Comparison of ENCODE assay signal across 18 cellular contexts in genomic region chr10:4346257-4346656, GRCh38.
DNase-seq lines count a peak whose midpoint lies in the region; ATAC-seq, FAIRE-seq and TF ChIP-seq lines count a peak whose summit lies in the region.
"Had no signal": no experiment of that assay in that cellular context is flagged by ENCODE, and none has a peak within 500 bp of the region (broad histone marks: within the 10 kb centered on the region; RNA-seq: fewer than 3 reads in every experiment).

No MANE protein-coding gene starts in this region.

- no peak overlapping the region for H3K56ac ChIP-seq in IMR-90 (ENCODE audit: extremely low read depth, insufficient read depth, low read length)
- no peak overlapping the region for H3K56ac ChIP-seq in H1 (replicated peaks; ENCODE audit: insufficient read length, low read depth, low read length)

- no peak overlapping the region for H2AK9ac ChIP-seq in IMR-90 (replicated peaks; ENCODE audit: low read depth, low read length, poor library complexity)

- H4K91ac ChIP-seq in IMR-90 (ENCODE audit: insufficient read depth, low read depth, low read length) (no peak overlapping the region), H1 (replicated peaks; ENCODE audit: insufficient read length, low read length) (no peak overlapping the region), mesenchymal stem cell (ENCODE audit: low read length) (no peak overlapping the region)

- H4K20me1 ChIP-seq in IMR-90 (ENCODE audit: insufficient read depth, low read length) (no peaks in the 10 kb centered on the region), H1 (replicated peaks in 1 of 2; ENCODE audit: control insufficient read depth in 1 of 2, insufficient read depth in 2 of 2, low read length in 2 of 2) (no peaks in the 10 kb centered on the region)

- whole genome bisulfite sequencing in IMR-90 (ENCODE audit: extremely low coverage in 2 of 2, insufficient read length in 1 of 2), 2 experiments = no CpG with 5 or more reads among the region's 1 CpG
- 93% methylated on average over 1 of the region's 1 CpG; no CpG with 5 or more reads in 1 of the 2 experiments for WGBS in H1 (ENCODE audit: extremely low coverage in 1 of 2, insufficient coverage in 1 of 2, insufficient read length in 1 of 2, insufficient replicate concordance in 2 of 2, low coverage in 1 of 2, low lambda C conversion rate in 2 of 2, missing lambda C conversion rate in 1 of 2), 2 experiments
- 88% methylated on average over 1 of the region's 1 CpG for WGBS in mesenchymal stem cell
- WGBS in thyroid gland, 2 donors = 59 to 78% methylated on average over 1 of the region's 1 CpG

- H3K9ac ChIP-seq in IMR-90 (ENCODE audit: low read depth, low read length) (no peak overlapping the region), H1 (replicated peaks in 1 of 4; ENCODE audit: extremely low read depth in 1 of 4, low read depth in 3 of 4, low read length in 3 of 4) (no peak overlapping the region), mesenchymal stem cell (ENCODE audit: low read length) (peak overlapping the region; percentile 79), subcutaneous abdominal adipose tissue (ENCODE audit: low read length in 5 of 5) (no peak overlapping the region)

- H3K9me1 ChIP-seq in IMR-90 (ENCODE audit: insufficient read depth, low read length) = peaks cover 7% of the 10 kb centered on the region

- no peak overlapping the region for H3K23ac ChIP-seq in IMR-90 (ENCODE audit: low read depth, low read length)
- no peak overlapping the region for H3K23ac ChIP-seq in H1 (ENCODE audit: insufficient read length)
- H3K23ac ChIP-seq in mesenchymal stem cell (ENCODE audit: low read length in 2 of 2) = no peak overlapping the region

- H2AK5ac ChIP-seq in IMR-90 (ENCODE audit: low read depth, low read length) (no peak overlapping the region), H1 (ENCODE audit: low read depth, low read length) (no peak overlapping the region), mesenchymal stem cell (ENCODE audit: low read length, severe bottlenecking) (no peak overlapping the region)

- H4K5ac ChIP-seq in IMR-90 (ENCODE audit: low read depth, low read length) (no peak overlapping the region), H1 (ENCODE audit: insufficient read length, low read depth, low read length) (no peak overlapping the region)

- H3K9me3 ChIP-seq in IMR-90 (ENCODE audit: control insufficient read depth, insufficient read depth, low read length) (no peaks in the 10 kb centered on the region), H1 (ENCODE audit: insufficient read depth in 2 of 2, low read depth in 1 of 2, low read length in 1 of 2) (no peaks in the 10 kb centered on the region), mesenchymal stem cell (ENCODE audit: control insufficient read depth, low read length) (no peaks in the 10 kb centered on the region), subcutaneous abdominal adipose tissue (ENCODE audit: control insufficient read depth in 5 of 5, low read length in 5 of 5) (no peaks in the 10 kb centered on the region), thyroid gland (no peaks in the 10 kb centered on the region)

- TF ChIP-seq POLR2A in IMR-90 (IDR thresholded peaks at IDR 0.05; ENCODE audit: low read depth, low read length) = no peak
- no peak for TF ChIP-seq POLR2A in H1 (IDR thresholded peaks at IDR 0.05; ENCODE audit: control extremely low read depth in 1 of 2, low read depth in 2 of 2, low read length in 2 of 2)
- TF ChIP-seq POLR2A in thyroid gland (IDR thresholded peaks at IDR 0.05) = no peak

- no TSS peak for BruUV-seq in IMR-90 (replicated peaks; lab: Mats Ljungman, UMichigan)

- H2AFZ ChIP-seq in IMR-90 (replicated peaks; ENCODE audit: low read length, poor library complexity) = no peak overlapping the region
- 0 out of 2 replicates have a peak overlapping the region, but pooled peaks have one; percentile 40 for H2AFZ ChIP-seq in H1 (ENCODE audit: low read length)
- H2AFZ ChIP-seq in mesenchymal stem cell (ENCODE audit: low read depth, low read length) = no peak overlapping the region

- H3K27me3 ChIP-seq in IMR-90 (ENCODE audit: control insufficient read depth, insufficient read depth, low read length) = no peaks in the 10 kb centered on the region
- H3K27me3 ChIP-seq in H1 (replicated peaks in 1 of 4; ENCODE audit: control insufficient read depth in 3 of 4, extremely low read depth in 1 of 4, insufficient read depth in 3 of 4, low read length in 3 of 4) = no peaks in the 10 kb centered on the region
- no peaks in the 10 kb centered on the region for H3K27me3 ChIP-seq in mesenchymal stem cell (ENCODE audit: control insufficient read depth in 1 of 2, insufficient read depth in 1 of 2, low read length in 2 of 2)
- H3K27me3 ChIP-seq in subcutaneous abdominal adipose tissue (ENCODE audit: control insufficient read depth in 5 of 5, insufficient read depth in 4 of 5, low read length in 5 of 5) = no peaks in the 10 kb centered on the region
- H3K27me3 ChIP-seq in thyroid gland = no peaks in the 10 kb centered on the region
- H3K27me3 ChIP-seq: foreskin keratinocyte had no signal

- TF ChIP-seq RAD21 in IMR-90 (IDR thresholded peaks at IDR 0.05; ENCODE audit: low read length) = no peak
- no peak for TF ChIP-seq RAD21 in H1 (IDR thresholded peaks at IDR 0.05 in 1 of 2, conservative IDR thresholded peaks at IDR 0.05 in 1 of 2; ENCODE audit: low read depth in 2 of 2, low read length in 2 of 2)

- POLR2A ChIA-PET in IMR-90 (lab: Charles Lee; ENCODE audit: unreplicated experiment) = no interaction called here
- POLR2A ChIA-PET in H1 (lab: Charles Lee; ENCODE audit: partially characterized antibody) = no interaction called here

- intact Hi-C loops in IMR-90 (cut with micrococcal nuclease) = no loop called here
- intact Hi-C loops in thyroid gland (cut with DNase I) = no loop called here

- H3K79me1 ChIP-seq in IMR-90 (ENCODE audit: low read depth in 1 of 2, low read length in 2 of 2) = no peaks in the 10 kb centered on the region
- H3K79me1 ChIP-seq in H1 (ENCODE audit: low read depth, low read length) = no peaks in the 10 kb centered on the region
- no peaks in the 10 kb centered on the region for H3K79me1 ChIP-seq in mesenchymal stem cell (replicated peaks; ENCODE audit: low read length, poor library complexity, severe bottlenecking)

- FAIRE-seq in H1 (lab: Jason Lieb, UNC) = no peak
- FAIRE-seq: bronchial epithelial cell, K562, urothelium cell line had no signal

- CTCF ChIA-PET in IMR-90 (lab: Yijun Ruan, JAX) (no interaction called here), H1 (lab: Charles Lee; ENCODE audit: partially characterized antibody) (no interaction called here)

- TF ChIP-seq EP300 in H1 (IDR thresholded peaks at IDR 0.05; ENCODE audit: borderline replicate concordance in 1 of 2, low read depth in 2 of 2, low read length in 2 of 2) = no peak

- H3K4me2 ChIP-seq in IMR-90 (ENCODE audit: low read depth, low read length) (no peak overlapping the region), H1 (ENCODE audit: insufficient read depth in 1 of 2, low read depth in 2 of 2, low read length in 2 of 2) (no peak overlapping the region), mesenchymal stem cell (ENCODE audit: low read length, poor library complexity, severe bottlenecking) (no peak overlapping the region)

- H3K4ac ChIP-seq in IMR-90 (ENCODE audit: low read depth, low read length) (no peak overlapping the region), H1 (replicated peaks; ENCODE audit: insufficient read length, low read depth, low read length) (no peak overlapping the region), mesenchymal stem cell (ENCODE audit: low read depth in 1 of 2, low read length in 2 of 2) (no peak overlapping the region)

- DNase-seq in IMR-90 (no peak), H1 (ENCODE audit: low read depth in 1 of 2, low spot score in 2 of 2) (no peak), mesenchymal stem cell (no peak), NCI-H1436 treated with DMSO at 0.1 percent for 48 hours (lab: John Stamatoyannopoulos, UW) (no peak), hypothalamus (lab: John Stamatoyannopoulos, UW) (no peak), thyroid gland (no peak)
- DNase-seq: activated CD4-positive, alpha-beta T cell treated with anti-CD3 and anti-CD28 coated beads for 4 hours; effector memory CD4-positive, alpha-beta T cell; foreskin keratinocyte; NCI-H1048; NCI-H2107; NCI-H69; stimulated activated CD4-positive, alpha-beta T cell treated with anti-CD3 and anti-CD28 coated beads, Interleukin-4, amount 100 ng/mL, for 24 hours had no signal

- no peaks in the 10 kb centered on the region for H3K79me2 ChIP-seq in H1 (ENCODE audit: control insufficient read depth in 1 of 2, insufficient read depth in 2 of 2, low read length in 2 of 2)

- H2BK120ac ChIP-seq in IMR-90 (ENCODE audit: low read depth, low read length) = no peak overlapping the region
- H2BK120ac ChIP-seq in H1 (replicated peaks; ENCODE audit: low read depth, low read length) = no peak overlapping the region
- H2BK120ac ChIP-seq in mesenchymal stem cell (ENCODE audit: low read depth, low read length) = no peak overlapping the region

- H3K36me3 ChIP-seq in IMR-90 (ENCODE audit: control insufficient read depth, insufficient read depth, low read length) (no peaks in the 10 kb centered on the region), H1 (ENCODE audit: control insufficient read depth in 2 of 4, insufficient read depth in 4 of 4, low read length in 3 of 4) (no peaks in the 10 kb centered on the region), mesenchymal stem cell (ENCODE audit: control insufficient read depth in 1 of 2, insufficient read depth in 2 of 2, low read depth in 1 of 2, low read length in 2 of 2) (no peaks in the 10 kb centered on the region), subcutaneous abdominal adipose tissue (ENCODE audit: control insufficient read depth in 5 of 5, insufficient read depth in 5 of 5, low read length in 5 of 5) (no peaks in the 10 kb centered on the region), thyroid gland (no peaks in the 10 kb centered on the region)

- H4K8ac ChIP-seq in IMR-90 (ENCODE audit: low read depth in 2 of 2, low read length in 2 of 2) = no peak overlapping the region
- H4K8ac ChIP-seq in H1 (ENCODE audit: extremely low read depth, insufficient read depth, low read length) = no peak overlapping the region
- no peak overlapping the region for H4K8ac ChIP-seq in mesenchymal stem cell (ENCODE audit: low read length)

- H3K4me1 ChIP-seq in IMR-90 (ENCODE audit: control insufficient read depth, insufficient read depth, low read length) = peaks cover 9% of the 10 kb centered on the region
- H3K4me1 ChIP-seq in H1 (replicated peaks in 1 of 4; ENCODE audit: control insufficient read depth in 3 of 4, insufficient read depth in 4 of 4, low read length in 3 of 4) = peaks cover 0 to 4% (median 1%) of the 10 kb centered on the region in 4 experiments; a peak in 2 of 7 replicates
- H3K4me1 ChIP-seq in mesenchymal stem cell (ENCODE audit: control insufficient read depth, insufficient read depth, low read depth, low read length) = peaks cover 4% of the 10 kb centered on the region
- H3K4me1 ChIP-seq in subcutaneous abdominal adipose tissue (ENCODE audit: control insufficient read depth in 5 of 5, insufficient read depth in 5 of 5, low read length in 5 of 5) = peaks cover 0 to 21% (median 15%) of the 10 kb centered on the region in 5 donors
- peaks cover 6 to 35% of the 10 kb centered on the region in 2 donors for H3K4me1 ChIP-seq in thyroid gland

- H2BK15ac ChIP-seq in IMR-90 (ENCODE audit: low read depth, low read length) = peak overlapping the region; percentile 33; the same call in 1 of the 3 replicates
- no peak overlapping the region for H2BK15ac ChIP-seq in H1 (ENCODE audit: low read length)
- no peak overlapping the region for H2BK15ac ChIP-seq in mesenchymal stem cell (ENCODE audit: low read depth, poor library complexity, severe bottlenecking)

- H3K23me2 ChIP-seq in H1 (ENCODE audit: low read depth, low read length) = peaks cover 3% of the 10 kb centered on the region; the same call in 1 of the 2 replicates

- 0 out of 2 replicates have a peak overlapping the region, but pooled peaks have one; percentile 1 for H3K14ac ChIP-seq in IMR-90 (replicated peaks; ENCODE audit: low read depth, low read length)
- H3K14ac ChIP-seq in H1 (ENCODE audit: insufficient read length) = no peak overlapping the region
- H3K14ac ChIP-seq in mesenchymal stem cell (ENCODE audit: low read length in 2 of 2) = no peak overlapping the region

- H3K27ac ChIP-seq in IMR-90 (ENCODE audit: insufficient read depth, low read length) (no peak overlapping the region), H1 (ENCODE audit: low read depth, low read length) (no peak overlapping the region), mesenchymal stem cell (ENCODE audit: low read length, poor library complexity, severe bottlenecking) (no peak overlapping the region), subcutaneous abdominal adipose tissue (ENCODE audit: low read depth, low read length) (peak overlapping the region; percentile 50), thyroid gland (peak overlapping the region in 1 of 3 donors; percentile 31)

- H3K4me3 ChIP-seq in IMR-90 (ENCODE audit: insufficient read depth, low read depth, low read length) = no peak overlapping the region
- H3K4me3 ChIP-seq in H1 (ENCODE audit: extremely low read depth in 1 of 4, insufficient read depth in 2 of 4, low read depth in 3 of 4, low read length in 4 of 4) = no peak overlapping the region
- H3K4me3 ChIP-seq in mesenchymal stem cell (ENCODE audit: insufficient read depth in 1 of 2, low read depth in 1 of 2, low read length in 2 of 2) = no peak overlapping the region
- no peak overlapping the region for H3K4me3 ChIP-seq in subcutaneous abdominal adipose tissue (ENCODE audit: low read depth in 1 of 5, low read length in 5 of 5)
- no peak overlapping the region for H3K4me3 ChIP-seq in thyroid gland (replicated peaks in 1 of 3)
- H3K4me3 ChIP-seq: K562 had no signal

- in situ Hi-C loops in IMR-90 (cut with MboI; ENCODE audit: low sequenced_read_pairs) = loop anchor here (10.0 kb wide), 1 partner anchor 571 kb away; no protein-coding TSS in a partner anchor

- H2BK20ac ChIP-seq in IMR-90 (ENCODE audit: low read depth, low read length) (no peak overlapping the region), H1 (ENCODE audit: low read length) (no peak overlapping the region)

- H2BK5ac ChIP-seq in IMR-90 (ENCODE audit: low read depth, low read length, poor library complexity, severe bottlenecking) = no peak overlapping the region
- no peak overlapping the region for H2BK5ac ChIP-seq in H1 (ENCODE audit: low read depth, low read length)
- no peak overlapping the region for H2BK5ac ChIP-seq in mesenchymal stem cell (ENCODE audit: low read depth, low read length, poor library complexity, severe bottlenecking)

- H2BK12ac ChIP-seq in H1 (ENCODE audit: low read depth, low read length) (no peak overlapping the region), mesenchymal stem cell (ENCODE audit: low read length in 2 of 2) (no peak overlapping the region)

- dilution Hi-C loops in IMR-90 (cut with HindIII; ENCODE audit: low sequenced_read_pairs, unreplicated experiment) = no loop called here

- H3K18ac ChIP-seq in IMR-90 (ENCODE audit: low read depth, low read length) = no peak overlapping the region
- no peak overlapping the region for H3K18ac ChIP-seq in H1 (ENCODE audit: extremely low read depth, low read length)
- H3K18ac ChIP-seq in mesenchymal stem cell (ENCODE audit: low read depth in 1 of 2, low read length in 2 of 2) = no peak overlapping the region

- TF ChIP-seq CTCF in IMR-90 (conservative IDR thresholded peaks at IDR 0.05; ENCODE audit: low read depth, low read length) = no peak
- no peak for TF ChIP-seq CTCF in H1 (IDR thresholded peaks at IDR 0.05; ENCODE audit: control extremely low read depth in 1 of 3, insufficient read depth in 1 of 3, low read depth in 1 of 3, low read length in 3 of 3)
- no peak for TF ChIP-seq CTCF in thyroid gland (IDR thresholded peaks at IDR 0.05)

- no peak for ATAC-seq in IMR-90 (ENCODE audit: low read depth)
- no peak for ATAC-seq in HG03175 (IDR thresholded peaks at IDR 0.05; ENCODE audit: unreplicated experiment)
- ATAC-seq: foreskin keratinocyte, K562 had no signal
